In genomic region chr9:87567047-87567446, GRCh38 we compare ENCODE assay signal across 19 cellular contexts.
DNase-seq lines count a peak whose midpoint lies in the region; ATAC-seq, FAIRE-seq and TF ChIP-seq lines count a peak whose summit lies in the region.
"Had no signal": no experiment of that assay in that cellular context is flagged by ENCODE, and none has a peak within 500 bp of the region (broad histone marks: within the 10 kb centered on the region; RNA-seq: fewer than 3 reads in every experiment).

No MANE protein-coding gene starts in this region.

- no peak overlapping the region for H3K27ac ChIP-seq in ACC112 (ENCODE audit: low read depth, low read length)
- peak overlapping the region; percentile 40 for H3K27ac ChIP-seq in astrocyte (ENCODE audit: low read depth, low read length)
- H3K27ac ChIP-seq in lower lobe of right lung, result peak overlapping the region; percentile 21
- H3K27ac ChIP-seq: esophagus squamous epithelium had no signal

- no peak overlapping the region for H3K4me3 ChIP-seq in ACC112 (ENCODE audit: low read depth, low read length)
- H3K4me3 ChIP-seq in astrocyte (ENCODE audit: insufficient read depth, low read depth, low read length), result no peak overlapping the region
- no peak overlapping the region for H3K4me3 ChIP-seq in lower lobe of right lung
- H3K4me3 ChIP-seq: esophagus squamous epithelium, HAP-1, skin epidermis had no signal

- H2AFZ ChIP-seq in ACC112 (ENCODE audit: low read length, unreplicated experiment) (peak overlapping the region; percentile 17), astrocyte (ENCODE audit: low read depth, low read length) (peak overlapping the region; percentile 33)

- peaks cover 4% of the 10 kb centered on the region for H3K36me3 Mint-ChIP-seq in astrocyte (ENCODE audit: low read depth, unreplicated experiment)
- H3K36me3 Mint-ChIP-seq: activated CD4-positive, alpha-beta memory T cell treated with anti-CD3 and anti-CD28 coated beads for 36 hours had no signal

- H3K36me3 ChIP-seq in ACC112 (ENCODE audit: insufficient read depth, low read length) (no peaks in the 10 kb centered on the region), astrocyte (ENCODE audit: insufficient read depth, low read length) (no peaks in the 10 kb centered on the region), lower lobe of right lung (peaks cover 7% of the 10 kb centered on the region)
- H3K36me3 ChIP-seq: esophagus squamous epithelium, HAP-1 had no signal

- no peak for FAIRE-seq in astrocyte (lab: Jason Lieb, UNC)

- peaks cover 20% of the 10 kb centered on the region for H3K4me1 Mint-ChIP-seq in astrocyte (ENCODE audit: low read depth, unreplicated experiment)
- H3K4me1 Mint-ChIP-seq: activated T-helper 17 cell treated with anti-CD3 and anti-CD28 coated beads, Interleukin-2, amount 50 U/mL, for 72 hours had no signal

- H3K27ac Mint-ChIP-seq in astrocyte (ENCODE audit: unreplicated experiment), result no peak overlapping the region
- H3K27ac Mint-ChIP-seq: activated CD4-positive, alpha-beta memory T cell treated with anti-CD3 and anti-CD28 coated beads for 36 hours; activated T-helper 17 cell treated with anti-CD3 and anti-CD28 coated beads, Interleukin-2, amount 50 U/mL, for 72 hours had no signal

- H3K9me3 ChIP-seq in astrocyte (ENCODE audit: insufficient read depth, low read depth, low read length), result no peaks in the 10 kb centered on the region
- H3K9me3 ChIP-seq in lower lobe of right lung, result no peaks in the 10 kb centered on the region
- H3K9me3 ChIP-seq: esophagus squamous epithelium, HAP-1 had no signal

- H3K4me1 ChIP-seq in ACC112 (ENCODE audit: control insufficient read depth, insufficient read depth, low read length, unreplicated experiment), result peaks cover 16% of the 10 kb centered on the region
- H3K4me1 ChIP-seq in astrocyte (ENCODE audit: insufficient read depth, low read length), result peaks cover 20% of the 10 kb centered on the region
- H3K4me1 ChIP-seq in lower lobe of right lung, result peaks cover 69% of the 10 kb centered on the region

- H3K4me3 Mint-ChIP-seq in astrocyte (ENCODE audit: unreplicated experiment), result no peak overlapping the region
- H3K4me3 Mint-ChIP-seq: activated CD4-positive, alpha-beta memory T cell treated with anti-CD3 and anti-CD28 coated beads for 36 hours; activated T-helper 17 cell treated with anti-CD3 and anti-CD28 coated beads, Interleukin-2, amount 50 U/mL, for 72 hours had no signal

- no peaks in the 10 kb centered on the region for H3K27me3 Mint-ChIP-seq in astrocyte (ENCODE audit: low read depth, unreplicated experiment)

- TF ChIP-seq CTCF in astrocyte (IDR thresholded peaks at IDR 0.05; ENCODE audit: insufficient read depth, low read depth, low read length) (no peak), lower lobe of right lung (IDR thresholded peaks at IDR 0.05) (no peak)

- no peak overlapping the region for H3K9ac ChIP-seq in astrocyte (ENCODE audit: low read length)

- no peaks in the 10 kb centered on the region for H4K20me1 ChIP-seq in astrocyte (ENCODE audit: insufficient read depth, low read length)

- H3K27me3 ChIP-seq in ACC112 (ENCODE audit: insufficient read depth, low read length) (no peaks in the 10 kb centered on the region), astrocyte (ENCODE audit: insufficient read depth, low read length) (no peaks in the 10 kb centered on the region), lower lobe of right lung (ENCODE audit: low read depth) (no peaks in the 10 kb centered on the region)
- H3K27me3 ChIP-seq: esophagus squamous epithelium had no signal

- H3K9me3 Mint-ChIP-seq in astrocyte (ENCODE audit: unreplicated experiment), result peaks cover 5% of the 10 kb centered on the region
- H3K9me3 Mint-ChIP-seq: activated CD4-positive, alpha-beta memory T cell treated with anti-CD3 and anti-CD28 coated beads for 36 hours; activated T-helper 17 cell treated with anti-CD3 and anti-CD28 coated beads, Interleukin-2, amount 50 U/mL, for 72 hours had no signal

- no peak for ATAC-seq in lower lobe of right lung
- no peak for ATAC-seq in GM19397 (IDR thresholded peaks at IDR 0.05; ENCODE audit: unreplicated experiment)
- ATAC-seq in GM21529 (IDR thresholded peaks at IDR 0.05; ENCODE audit: unreplicated experiment), result no peak
- no peak for ATAC-seq in HG03280 (IDR thresholded peaks at IDR 0.05; ENCODE audit: unreplicated experiment)
- ATAC-seq: activated T-helper 17 cell treated with anti-CD3 and anti-CD28 coated beads, Interleukin-2, amount 50 U/mL, for 72 hours had no signal

- peak overlapping the region; percentile 79 for H3K4me2 ChIP-seq in astrocyte (ENCODE audit: low read length)

- intact Hi-C loops in lower lobe of right lung (cut with DNase I), result no loop called here

- DNase-seq in NCI-H1092 (lab: John Stamatoyannopoulos, UW), result peak; percentile 60
- DNase-seq in astrocyte (ENCODE audit: low read depth), result no peak
- DNase-seq in lower lobe of right lung, result no peak
- DNase-seq in foreskin melanocyte, result no peak
- DNase-seq: activated CD4-positive, alpha-beta memory T cell treated with anti-CD3 and anti-CD28 coated beads for 36 hours; amniotic stem cell; DMS53; esophagus squamous epithelium; Kasumi-1; NCI-H187 treated with DMSO at 0.1 percent for 48 hours; SIG-M5; stimulated activated naive CD4-positive, alpha-beta T cell had no signal

- H3K79me2 ChIP-seq in ACC112 (ENCODE audit: control insufficient read depth, insufficient read depth, low read length, unreplicated experiment) (no peaks in the 10 kb centered on the region), astrocyte (ENCODE audit: insufficient read depth, low read length) (no peaks in the 10 kb centered on the region)
